In the genomic region with DNA sequence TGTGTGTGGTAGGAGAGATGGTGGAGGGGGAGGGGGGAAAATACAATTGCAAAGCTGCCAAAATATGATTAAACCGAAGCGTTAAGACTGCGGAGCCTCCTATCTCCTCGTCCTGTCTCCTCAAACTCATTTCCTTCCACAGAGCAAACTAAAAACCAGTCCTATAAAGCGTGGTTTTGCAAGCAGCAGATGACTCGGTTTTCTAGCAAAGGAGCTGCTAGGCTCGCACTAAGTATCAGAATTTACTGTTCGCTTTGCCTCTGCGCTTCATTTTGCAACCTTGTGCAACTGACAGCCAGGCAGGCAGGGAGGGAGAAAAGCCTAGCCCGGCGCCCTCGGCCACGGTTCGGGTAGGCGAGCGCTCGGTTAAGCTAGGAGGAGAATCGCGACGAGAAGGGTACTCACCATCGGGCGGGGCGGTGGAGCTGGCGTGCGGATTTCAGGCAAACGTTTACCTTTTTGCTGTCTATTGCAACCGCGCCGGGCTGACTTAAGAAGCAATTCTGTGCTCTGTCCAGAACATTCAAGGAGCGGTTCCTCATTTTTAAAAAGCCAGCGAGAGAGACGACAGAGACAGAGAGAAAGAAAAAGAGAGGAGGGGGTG, we compare ENCODE assay signal across 8 cellular contexts. TPM values are rescaled to one million over a fixed set of nuclear protein-coding genes. Genes with fewer than 3 reads are reported as not detected.
DNase-seq lines count a peak whose midpoint lies in the region; FAIRE-seq and TF ChIP-seq lines count a peak whose summit lies in the region.

No MANE protein-coding gene starts in this region.

- H3K4me1 Mint-ChIP-seq in astrocyte (ENCODE audit: low read depth, unreplicated experiment) (peaks cover 15% of the 10 kb centered on the region), type B pancreatic cell (ENCODE audit: unreplicated experiment) (peaks cover 42% of the 10 kb centered on the region)

- H3K79me2 ChIP-seq in astrocyte (ENCODE audit: insufficient read depth, low read length), result peaks cover 94% of the 10 kb centered on the region

- H3K4me3 ChIP-seq in Jurkat, Clone E6-1 (ENCODE audit: low read length), result peak overlapping the region; percentile 54
- peak overlapping the region; percentile 85 for H3K4me3 ChIP-seq in astrocyte (ENCODE audit: insufficient read depth, low read depth, low read length)

- peaks cover 6% of the 10 kb centered on the region for H3K36me3 Mint-ChIP-seq in astrocyte (ENCODE audit: low read depth, unreplicated experiment)
- H3K36me3 Mint-ChIP-seq in type B pancreatic cell, result peaks cover 5% of the 10 kb centered on the region

- H3K4me2 ChIP-seq in astrocyte (ENCODE audit: low read length), result peak overlapping the region; percentile 85

- TF ChIP-seq CTCF in astrocyte (IDR thresholded peaks at IDR 0.05; ENCODE audit: insufficient read depth, low read depth, low read length) (no peak), type B pancreatic cell (conservative IDR thresholded peaks at IDR 0.05) (no peak)

- peaks cover 37% of the 10 kb centered on the region for H3K4me1 ChIP-seq in astrocyte (ENCODE audit: insufficient read depth, low read length)

- H3K27ac ChIP-seq in astrocyte (ENCODE audit: low read depth, low read length), result peak overlapping the region; percentile 85

- peak overlapping the region; percentile 91 for H3K9ac ChIP-seq in astrocyte (ENCODE audit: low read length)

- H3K36me3 ChIP-seq in astrocyte (ENCODE audit: insufficient read depth, low read length), result no peaks in the 10 kb centered on the region

- H3K27me3 Mint-ChIP-seq in astrocyte (ENCODE audit: low read depth, unreplicated experiment) (peaks cover 34% of the 10 kb centered on the region), type B pancreatic cell (peaks cover 33% of the 10 kb centered on the region)

- H3K4me3 Mint-ChIP-seq in astrocyte (ENCODE audit: unreplicated experiment) (peak overlapping the region; percentile 98), type B pancreatic cell (peak overlapping the region; percentile 96)

- H4K20me1 ChIP-seq in astrocyte (ENCODE audit: insufficient read depth, low read length), result peaks cover 4% of the 10 kb centered on the region

- no peaks in the 10 kb centered on the region for H3K9me3 ChIP-seq in astrocyte (ENCODE audit: insufficient read depth, low read depth, low read length)

- H3K9me3 Mint-ChIP-seq in astrocyte (ENCODE audit: unreplicated experiment), result no peaks in the 10 kb centered on the region
- H3K9me3 Mint-ChIP-seq in type B pancreatic cell, result no peaks in the 10 kb centered on the region

- no peak overlapping the region for H2AFZ ChIP-seq in astrocyte (ENCODE audit: low read depth, low read length)

- DNase-seq in AG08396 (ENCODE audit: low spot score) (peak; percentile 49), astrocyte (ENCODE audit: low read depth) (peak; percentile 58), kidney tubule cell (ENCODE audit: low spot score) (peak; percentile 59), type B pancreatic cell (ENCODE audit: extremely low spot score, unreplicated experiment) (no peak), SHP77 treated with DMSO at 0.1 percent for 48 hours (lab: John Stamatoyannopoulos, UW) (no peak)
- DNase-seq in Jurkat, Clone E6-1 (ENCODE audit: low read depth, low spot score), result peak; percentile 24
- DNase-seq in activated effector memory CD4-positive, alpha-beta T cell treated with anti-CD3 and anti-CD28 coated beads, Interleukin-2, amount 50 U/mL, for 16 hours, result no peak
- no peak for DNase-seq in effector CD8-positive, alpha-beta T cell (lab: John Stamatoyannopoulos, UW)

- FAIRE-seq in astrocyte (lab: Jason Lieb, UNC), result no peak

- H3K27me3 ChIP-seq in astrocyte (ENCODE audit: insufficient read depth, low read length), result no peaks in the 10 kb centered on the region

- H3K27ac Mint-ChIP-seq in astrocyte (ENCODE audit: unreplicated experiment), result peak overlapping the region; percentile 96
- peak overlapping the region; percentile 98 for H3K27ac Mint-ChIP-seq in type B pancreatic cell

RNA-seq across cellular contexts. Expression of a gene that starts 3.8 kb away (rescaled TPM):
- 1.6 TPM for polyA plus RNA-seq in Jurkat, Clone E6-1 (2012; ENCODE audit: insufficient read depth, insufficient read length)
- total RNA-seq in astrocyte (59.0 and 75.8 TPM in 2 replicates), type B pancreatic cell (ENCODE audit: low replicate concordance) (135 and 270 TPM in 2 replicates)

Comparison
In these comparisons a context has a peak if more than half of its experiments do, and no peak if none do; other contexts are left out.
1. DNase-seq: peak in AG08396 (single experiment), Jurkat, Clone E6-1 (single experiment), astrocyte (single experiment) and kidney tubule cell (single experiment); none in type B pancreatic cell (single experiment), activated effector memory CD4-positive, alpha-beta T cell treated with anti-CD3 and anti-CD28 coated beads, Interleukin-2, amount 50 U/mL, for 16 hours (single experiment), SHP77 treated with DMSO at 0.1 percent for 48 hours (single experiment) and effector CD8-positive, alpha-beta T cell (single experiment).